In genomic region chr19:50026550-50026906, GRCh38 we compare ENCODE assay signal across 1 cellular context.
TF ChIP-seq lines count a peak whose summit lies in the region.

No MANE protein-coding gene starts in this region.

TF ChIP-seq in H1, 55 proteins besides CTCF, POLR2A, EP300 and RAD21:
- TF ChIP-seq CEBPB (IDR thresholded peaks at IDR 0.05; ENCODE audit: low read depth, low read length) = no peak
- TF ChIP-seq TAF7 (optimal IDR thresholded peaks at IDR 0.05; ENCODE audit: borderline replicate concordance, low read depth, low read length) = no peak
- no peak for TF ChIP-seq POLR2AphosphoS5 (IDR thresholded peaks at IDR 0.05; ENCODE audit: low read depth, low read length)
- TF ChIP-seq EGR1 (IDR thresholded peaks at IDR 0.05; ENCODE audit: borderline replicate concordance, low read depth, low read length) = no peak
- TF ChIP-seq JUN (IDR thresholded peaks at IDR 0.05; ENCODE audit: low read depth, low read length) = no peak
- no peak for TF ChIP-seq HDAC2 (IDR thresholded peaks at IDR 0.05; ENCODE audit: borderline replicate concordance in 1 of 2, low read depth in 2 of 2, low read length in 2 of 2)
- TF ChIP-seq NRF1 (IDR thresholded peaks at IDR 0.05; ENCODE audit: low read depth, low read length) = no peak
- TF ChIP-seq HDAC6 (IDR thresholded peaks at IDR 0.05; ENCODE audit: low read depth, low read length) = no peak
- TF ChIP-seq SIRT6 (IDR thresholded peaks at IDR 0.05; ENCODE audit: low read length) = no peak
- no peak for TF ChIP-seq SP4 (IDR thresholded peaks at IDR 0.05; ENCODE audit: low read length)
- no peak for TF ChIP-seq MAX (IDR thresholded peaks at IDR 0.05)
- no peak for TF ChIP-seq MAFK (IDR thresholded peaks at IDR 0.05; ENCODE audit: low read depth, low read length)
- TF ChIP-seq CHD1 (IDR thresholded peaks at IDR 0.05; ENCODE audit: low read depth, low read length) = no peak
- no peak for TF ChIP-seq GTF2F1 (IDR thresholded peaks at IDR 0.05; ENCODE audit: borderline replicate concordance, low read depth, low read length)
- TF ChIP-seq TAF1 (IDR thresholded peaks at IDR 0.05; ENCODE audit: low read depth, low read length) = no peak
- TF ChIP-seq TEAD4 (IDR thresholded peaks at IDR 0.05; ENCODE audit: low read depth, low read length) = no peak
- no peak for TF ChIP-seq USF2 (IDR thresholded peaks at IDR 0.05; ENCODE audit: low read length)
- TF ChIP-seq JUND (IDR thresholded peaks at IDR 0.05; ENCODE audit: low read length) = no peak
